Comparison of ENCODE assay signal across 33 cellular contexts in the genomic region with DNA sequence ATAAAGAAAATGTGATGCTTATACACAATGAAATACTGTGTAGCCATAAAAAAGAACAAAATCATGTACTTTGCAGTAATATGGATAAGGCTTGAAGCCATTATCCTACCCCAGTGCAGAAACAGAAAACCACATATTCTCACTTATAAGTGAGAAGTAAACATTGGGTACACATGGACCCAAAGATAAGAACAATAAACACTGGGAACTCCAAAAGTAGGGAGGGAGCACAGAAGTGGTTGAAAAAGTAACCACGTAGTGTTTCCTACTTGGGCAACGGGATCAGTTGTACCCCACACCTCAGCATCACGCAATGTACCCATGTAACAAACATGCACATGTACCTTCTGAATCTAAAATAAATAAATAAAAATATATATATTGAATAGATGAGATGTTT.
"Had no signal": no experiment of that assay in that cellular context is flagged by ENCODE, and none has a peak within 500 bp of the region (broad histone marks: within the 10 kb centered on the region; RNA-seq: fewer than 3 reads in every experiment).

No MANE protein-coding gene starts in this region.

- H3K4me1 ChIP-seq: adrenal gland, ascending aorta, body of pancreas, breast epithelium had no signal

- H3K27ac ChIP-seq: adrenal gland, ascending aorta, body of pancreas, brain microvascular endothelial cell, breast epithelium, cardiac muscle cell had no signal

- DNase-seq: activated effector memory CD4-positive, alpha-beta T cell treated with anti-CD3 and anti-CD28 coated beads, Interleukin-2, amount 50 U/mL, for 16 hours; activated effector memory CD4-positive, alpha-beta T cell treated with Interleukin-2 at 50 U/mL for 16 hours; activated gamma-delta T cell; activated gamma-delta T cell treated with Interleukin-2 at 50 U/mL for 16 hours; activated naive CD4-positive, alpha-beta T cell; activated naive CD4-positive, alpha-beta T cell treated with anti-CD3 and anti-CD28 coated beads for 36 hours; activated naive CD4-positive, alpha-beta T cell treated with anti-CD3 and anti-CD28 coated beads, Interleukin-2, amount 10 ng/mL, durations not matched to agents 7 days and 5 days; activated naive CD4-positive, alpha-beta T cell treated with anti-CD3 and anti-CD28 coated beads, Interleukin-2, amount 50 U/mL, for 16 hours; activated naive CD4-positive, alpha-beta T cell treated with Interleukin-2 at 50 U/mL for 16 hours; activated naive CD8-positive, alpha-beta T cell treated with anti-CD3 and anti-CD28 coated beads for 36 hours; activated naive CD8-positive, alpha-beta T cell treated with anti-CD3 and anti-CD28 coated beads, Interleukin-2, amount 10 ng/mL, durations not matched to agents 7 days and 5 days; activated naive CD8-positive, alpha-beta T cell treated with anti-CD3 and anti-CD28 coated beads, Interleukin-2, amount 50 U/mL, for 24 hours; activated T-cell treated with anti-CD3 and anti-CD28 coated beads, Interleukin-2, amount 50 U/mL, for 4 hours; activated T-cell treated with anti-CD3 and anti-CD28 coated beads, Interleukin-2, amount 50 U/mL, for 48 hours; activated T-cell treated with anti-CD3 and anti-CD28 coated beads, Interleukin-2, amount 50 U/mL, for 72 hours; adrenal gland; amniotic stem cell; amygdala; anterior cingulate cortex; aorta; body of pancreas; brain microvascular endothelial cell; caudate nucleus; central memory CD4-positive, alpha-beta T cell; cerebellar nuclear complex had no signal

- ATAC-seq: activated naive CD4-positive, alpha-beta T cell treated with anti-CD3 and anti-CD28 coated beads, Interleukin-2, amount 50 U/mL, for 72 hours; activated naive CD8-positive, alpha-beta T cell treated with anti-CD3 and anti-CD28 coated beads, Interleukin-2, amount 50 U/mL, for 24 hours; activated T-cell treated with anti-CD3 and anti-CD28 coated beads, Interleukin-2, amount 50 U/mL, for 4 hours; activated T-cell treated with anti-CD3 and anti-CD28 coated beads, Interleukin-2, amount 50 U/mL, for 72 hours; activated T-helper 17 cell treated with anti-CD3 and anti-CD28 coated beads, Interleukin-2, amount 50 U/mL, for 72 hours; body of pancreas had no signal

- H3K4me3 ChIP-seq: adrenal gland, ascending aorta, body of pancreas, breast epithelium, cardiac muscle cell had no signal

- H3K27me3 ChIP-seq: adrenal gland, ascending aorta, body of pancreas, brain microvascular endothelial cell, breast epithelium, cardiac muscle cell had no signal

- FAIRE-seq: astrocyte, bronchial epithelial cell, colon had no signal

- H3K9me3 ChIP-seq: adrenal gland had no signal

- H3K36me3 ChIP-seq: adrenal gland, brain microvascular endothelial cell, breast epithelium, cardiac muscle cell had no signal
